ENCODE assay signal across 8 cellular contexts in the genomic region with DNA sequence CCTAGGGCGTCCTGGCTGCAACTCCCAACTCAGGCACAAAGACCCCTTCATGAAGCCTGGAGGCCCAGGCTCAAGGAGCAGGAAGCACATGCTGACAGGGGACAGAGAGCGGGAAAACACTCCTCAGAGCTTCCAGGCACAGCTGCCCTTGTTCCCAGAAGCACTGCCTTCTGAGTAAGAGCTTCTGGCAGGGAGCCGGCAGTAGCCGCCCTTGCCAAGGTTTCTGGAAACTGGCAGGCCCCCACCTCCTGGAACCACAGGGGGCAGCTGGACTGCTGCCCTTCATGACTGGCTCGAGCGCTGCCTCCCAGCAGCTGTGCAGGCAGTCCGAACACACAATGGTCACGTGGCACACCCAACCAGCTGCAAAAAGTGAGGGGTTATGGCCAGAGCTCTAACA. TPM values are rescaled to one million over a fixed set of nuclear protein-coding genes. Genes with fewer than 3 reads are reported as not detected.
DNase-seq lines count a peak whose midpoint lies in the region; TF ChIP-seq lines count a peak whose summit lies in the region.

No MANE protein-coding gene starts in this region.

- no peak overlapping the region for H2AFZ ChIP-seq in PC-9

- no peak overlapping the region for H3K4me2 ChIP-seq in PC-9

- no peak for TF ChIP-seq POLR2A in spleen (IDR thresholded peaks at IDR 0.05)

- BruUV-seq in Calu3 (replicated peaks; lab: Mats Ljungman, UMichigan) (no TSS peak), PC-9 (replicated peaks; lab: Mats Ljungman, UMichigan) (no TSS peak)

- 53 to 66% (median 55%) methylated on average over 6 to 8 of the region's 8 CpGs for WGBS in spleen, 5 donors

- H3K27me3 ChIP-seq in spleen (replicated peaks in 1 of 7) (no peaks in the 10 kb centered on the region), PC-9 (ENCODE audit: insufficient read depth, low read depth) (no peaks in the 10 kb centered on the region)

- H3K4me3 ChIP-seq in astrocyte of the cerebellum (ENCODE audit: low read depth, low read length) (no peak overlapping the region), spleen (no peak overlapping the region), PC-9 (no peak overlapping the region)

- H3K9me3 ChIP-seq in spleen (no peaks in the 10 kb centered on the region), PC-9 (ENCODE audit: insufficient read depth, low read depth) (no peaks in the 10 kb centered on the region)

- peak; percentile 74 for DNase-seq in HS-27A (ENCODE audit: low read depth)
- DNase-seq in astrocyte of the cerebellum (ENCODE audit: low read depth) = peak; percentile 95
- peak; percentile 49 to 98 (median 86) for DNase-seq in hypothalamus (lab: John Stamatoyannopoulos, UW)
- peak; percentile 83 for DNase-seq in spleen
- DNase-seq in Calu3 = no peak
- no peak for DNase-seq in COLO668 (lab: John Stamatoyannopoulos, UW; ENCODE audit: unreplicated experiment)
- no peak for DNase-seq in NCI-H2171 treated with DMSO at 0.1 percent for 48 hours (lab: John Stamatoyannopoulos, UW)
- DNase-seq in PC-9 = no peak

- H3K79me2 ChIP-seq in PC-9 (ENCODE audit: low read depth) = peaks cover 76% of the 10 kb centered on the region

- peaks cover 49% of the 10 kb centered on the region for H3K36me3 Mint-ChIP-seq in Calu3 (ENCODE audit: insufficient read depth, unreplicated experiment)

- H3K9me3 Mint-ChIP-seq in Calu3 (ENCODE audit: low read depth, unreplicated experiment) = no peaks in the 10 kb centered on the region

- peaks cover 18 to 82% (median 51%) of the 10 kb centered on the region in 6 donors for H3K4me1 ChIP-seq in spleen
- no peaks in the 10 kb centered on the region for H3K4me1 ChIP-seq in PC-9 (replicated peaks; ENCODE audit: insufficient read depth)

- H3F3A ChIP-seq in PC-9 (ENCODE audit: insufficient read depth, low read depth) = peaks cover 43% of the 10 kb centered on the region

- peaks cover 2 to 100% (median 94%) of the 10 kb centered on the region in 6 donors for H3K36me3 ChIP-seq in spleen
- H3K36me3 ChIP-seq in PC-9 (ENCODE audit: low read depth) = peaks cover 72% of the 10 kb centered on the region

- in situ Hi-C loops in astrocyte of the cerebellum (cut with HindIII; ENCODE audit: low sequenced_read_pairs) = no loop called here

- H3K4me1 Mint-ChIP-seq in Calu3 (ENCODE audit: low read depth, unreplicated experiment) = peaks cover 21% of the 10 kb centered on the region

- H3K27me3 Mint-ChIP-seq in Calu3 (ENCODE audit: unreplicated experiment) = no peaks in the 10 kb centered on the region

- TF ChIP-seq CTCF in astrocyte of the cerebellum (IDR thresholded peaks at IDR 0.05; ENCODE audit: low read depth, low read length, missing control alignments) = no peak
- TF ChIP-seq CTCF in spleen (IDR thresholded peaks at IDR 0.05 in 8 of 11, conservative IDR thresholded peaks at IDR 0.05 in 3 of 11) = no peak
- TF ChIP-seq CTCF in Calu3 (IDR thresholded peaks at IDR 0.05; ENCODE audit: unreplicated experiment) = no peak
- TF ChIP-seq CTCF in PC-9 (conservative IDR thresholded peaks at IDR 0.05) = no peak

- peaks cover 95% of the 10 kb centered on the region for H4K20me1 ChIP-seq in PC-9 (ENCODE audit: insufficient read depth)

- POLR2A ChIA-PET in PC-9 (lab: Charles Lee; ENCODE audit: unreplicated experiment) = no interaction called here

- H3K27ac Mint-ChIP-seq in Calu3 (ENCODE audit: unreplicated experiment) = no peak overlapping the region

- H3K27ac ChIP-seq in spleen = peak overlapping the region in 7 of 8 donors; percentile 26 to 68 (median 55)
- no peak overlapping the region for H3K27ac ChIP-seq in PC-9

- CTCF ChIA-PET in Calu3 (lab: Charles Lee) = no interaction called here
- CTCF ChIA-PET in PC-9 (lab: Charles Lee) = no interaction called here

- intact Hi-C loops in spleen (cut with DNase I; ENCODE audit: low total_unique reads) = loop anchor here (10.0 kb wide), 2 partner anchors 59 to 109 kb away; a partner anchor contains a TSS
- intact Hi-C loops in Calu3 (cut with micrococcal nuclease; ENCODE audit: unreplicated experiment) = no loop called here
- intact Hi-C loops in PC-9 (cut with micrococcal nuclease; ENCODE audit: unreplicated experiment) = no loop called here

- no peak overlapping the region for H3K4me3 Mint-ChIP-seq in Calu3 (ENCODE audit: low read depth, unreplicated experiment)

- no peaks in the 10 kb centered on the region for H3K9me2 ChIP-seq in PC-9 (ENCODE audit: insufficient read depth)

RNA-seq across cellular contexts. Expression of a gene that starts 33.6 kb away (rescaled TPM):
- 1 to 10 TPM; 1.6 to 6.6 (median 3.8) TPM for total RNA-seq in spleen
- under 1 TPM; 0.13 to 0.67 (median 0.59) TPM for polyA plus RNA-seq in spleen
- total RNA-seq in Calu3 (2022) = 0.86 and 1.0 TPM in 2 replicates
- 17.7 and 20.1 TPM in 2 replicates for total RNA-seq in PC-9 (2021)

Comparison
In these comparisons a context has a peak if more than half of its experiments do, and no peak if none do; other contexts are left out.
1. DNase-seq: peak in HS-27A (single experiment), astrocyte of the cerebellum (single experiment), hypothalamus (51 of 51) and spleen (single experiment); none in Calu3 (single experiment), COLO668 (single experiment), NCI-H2171 treated with DMSO at 0.1 percent for 48 hours (single experiment) and PC-9 (0 of 2).